Comparison of ENCODE assay signal across 8 cellular contexts in genomic region chr10:89644967-89645741, GRCh38. TPM values are rescaled to one million over a fixed set of nuclear protein-coding genes. Genes with fewer than 3 reads are reported as not detected.
DNase-seq lines count a peak whose midpoint lies in the region; ATAC-seq and TF ChIP-seq lines count a peak whose summit lies in the region.

Gene PANK1 (minus strand): TSS chr10:89645242. CDS start chr10:89644891, 351 bp downstream.

- peak within 1 kb of the TSS; percentile 87 for H2AFZ ChIP-seq in PC-9

- peaks cover 25% of the 10 kb centered on the region; the same call in 1 of the 2 replicates for H3K4me1 ChIP-seq in PC-9 (replicated peaks; ENCODE audit: insufficient read depth)
- peaks cover 0 to 6% of the 10 kb centered on the region in 2 donors for H3K4me1 ChIP-seq in naive thymus-derived CD4-positive, alpha-beta T cell (ENCODE audit: control insufficient read depth in 2 of 2, insufficient read depth in 2 of 2, low read length in 2 of 2)

- no peaks in the 10 kb centered on the region for H3K9me3 Mint-ChIP-seq in activated T-helper 1 cell treated with anti-CD3 and anti-CD28 coated beads, Interleukin-12 subunit alpha, Interleukin-12 subunit beta, Interleukin-2, Interleukin-4 antibody, amounts not matched to agents 30 ng/mL and 10 ng/mL and 1 ng/mL, durations not matched to agents 14 hours and 24 hours and 36 hours
- peaks cover 0 to 4% (median 0%) of the 10 kb centered on the region in 11 donors for H3K9me3 Mint-ChIP-seq in naive thymus-derived CD4-positive, alpha-beta T cell

- peak; percentile 36 for ATAC-seq in GM21515 (IDR thresholded peaks at IDR 0.05; ENCODE audit: unreplicated experiment)
- peak; percentile 56 for ATAC-seq in naive thymus-derived CD4-positive, alpha-beta T cell

- peak within 1 kb of the TSS; percentile 82 for H3K4me3 Mint-ChIP-seq in activated T-helper 1 cell treated with anti-CD3 and anti-CD28 coated beads, Interleukin-12 subunit alpha, Interleukin-12 subunit beta, Interleukin-2, Interleukin-4 antibody, amounts not matched to agents 30 ng/mL and 10 ng/mL and 1 ng/mL, durations not matched to agents 14 hours and 24 hours and 36 hours
- H3K4me3 Mint-ChIP-seq in naive thymus-derived CD4-positive, alpha-beta T cell: peak within 1 kb of the TSS in 5 of 10 donors; percentile 89 to 96 (median 90)

- peaks cover 14% of the 10 kb centered on the region for H3K27me3 Mint-ChIP-seq in activated T-helper 1 cell treated with anti-CD3 and anti-CD28 coated beads, Interleukin-12 subunit alpha, Interleukin-12 subunit beta, Interleukin-2, Interleukin-4 antibody, amounts not matched to agents 30 ng/mL and 10 ng/mL and 1 ng/mL, durations not matched to agents 14 hours and 24 hours and 36 hours (ENCODE audit: insufficient read depth)
- H3K27me3 Mint-ChIP-seq in naive thymus-derived CD4-positive, alpha-beta T cell: peaks cover 0 to 27% (median 13%) of the 10 kb centered on the region in 5 donors

- H3K4me2 ChIP-seq in PC-9: peak within 1 kb of the TSS; percentile 92

- H3K79me2 ChIP-seq in PC-9 (ENCODE audit: low read depth): peaks cover 32% of the 10 kb centered on the region

- H3K9me3 ChIP-seq in PC-9 (ENCODE audit: insufficient read depth, low read depth): no peaks in the 10 kb centered on the region
- no peaks in the 10 kb centered on the region for H3K9me3 ChIP-seq in naive thymus-derived CD4-positive, alpha-beta T cell (ENCODE audit: control insufficient read depth in 2 of 3, low read length in 3 of 3)

- no peaks in the 10 kb centered on the region for H4K20me1 ChIP-seq in PC-9 (ENCODE audit: insufficient read depth)

- peaks cover 8% of the 10 kb centered on the region; the same call in 1 of the 2 replicates for H3F3A ChIP-seq in PC-9 (ENCODE audit: insufficient read depth, low read depth)

- BruUV-seq in PC-9 (replicated peaks; lab: Mats Ljungman, UMichigan): no TSS peak

- peak within 1 kb of the TSS; percentile 83 for H3K4me3 ChIP-seq in PC-9
- H3K4me3 ChIP-seq in naive thymus-derived CD4-positive, alpha-beta T cell (ENCODE audit: low read length): peak within 1 kb of the TSS; percentile 76

- no peaks in the 10 kb centered on the region for H3K36me3 ChIP-seq in PC-9 (ENCODE audit: low read depth)
- H3K36me3 ChIP-seq in naive thymus-derived CD4-positive, alpha-beta T cell (ENCODE audit: control insufficient read depth in 2 of 3, insufficient read depth in 3 of 3, low read length in 3 of 3): no peaks in the 10 kb centered on the region

- no peaks in the 10 kb centered on the region for H3K36me3 Mint-ChIP-seq in activated T-helper 1 cell treated with anti-CD3 and anti-CD28 coated beads, Interleukin-12 subunit alpha, Interleukin-12 subunit beta, Interleukin-2, Interleukin-4 antibody, amounts not matched to agents 30 ng/mL and 10 ng/mL and 1 ng/mL, durations not matched to agents 14 hours and 24 hours and 36 hours (ENCODE audit: low read depth)
- peaks cover 0 to 4% (median 0%) of the 10 kb centered on the region in 5 donors for H3K36me3 Mint-ChIP-seq in naive thymus-derived CD4-positive, alpha-beta T cell

- H3K27ac Mint-ChIP-seq in activated T-helper 1 cell treated with anti-CD3 and anti-CD28 coated beads, Interleukin-12 subunit alpha, Interleukin-12 subunit beta, Interleukin-2, Interleukin-4 antibody, amounts not matched to agents 30 ng/mL and 10 ng/mL and 1 ng/mL, durations not matched to agents 14 hours and 24 hours and 36 hours: peak within 1 kb of the TSS; percentile 72
- peak within 1 kb of the TSS in 8 of 9 donors; percentile 2 to 75 (median 36) for H3K27ac Mint-ChIP-seq in naive thymus-derived CD4-positive, alpha-beta T cell

- intact Hi-C loops in PC-9 (cut with micrococcal nuclease; ENCODE audit: unreplicated experiment): loop anchor here (1.0 kb wide), 1 partner anchor 56 kb away; the partner anchor contains the start of gene KIF20B
- intact Hi-C loops in activated T-helper 1 cell treated with anti-CD3 and anti-CD28 coated beads, Interleukin-12 subunit alpha, Interleukin-12 subunit beta, Interleukin-2, Interleukin-4 antibody, amounts not matched to agents 30 ng/mL and 10 ng/mL and 1 ng/mL, durations not matched to agents 14 hours and 24 hours and 36 hours (cut with micrococcal nuclease): loop anchor here (1.0 to 10.0 kb wide), 6 partner anchors 56 to 1230 kb away; partner anchors contain the start of genes IFIT5, KIF20B, LIPA and RPP30
- intact Hi-C loops in naive thymus-derived CD4-positive, alpha-beta T cell (cut with micrococcal nuclease): loop anchor here (1.0 to 10.0 kb wide), 8 partner anchors 56 to 1828 kb away; partner anchors contain the start of genes IFIT5 (in 2 of the 2), KIF20B (in 2 of the 2), LIPA (in 2 of the 2) and ATAD1 (in 1 of the 2)

- DNase-seq in DMS53 (lab: John Stamatoyannopoulos, UW) (peak; percentile 90), HuH-7 (ENCODE audit: low spot score) (peak; percentile 60), PC-9 (peak; percentile 61 to 72), fibroblast of gingiva (ENCODE audit: low read depth) (peak; percentile 81)
- peak; percentile 70 for DNase-seq in activated T-helper 1 cell treated with anti-CD3 and anti-CD28 coated beads, Interleukin-12 subunit alpha, Interleukin-12 subunit beta, Interleukin-2, Interleukin-4 antibody, amounts not matched to agents 30 ng/mL and 10 ng/mL and 1 ng/mL, durations not matched to agents 14 hours and 24 hours and 36 hours (ENCODE audit: low spot score)
- DNase-seq in naive thymus-derived CD4-positive, alpha-beta T cell: peak; percentile 47 to 82 (median 61)
- DNase-seq in stimulated activated naive CD4-positive, alpha-beta T cell treated with Interleukin-2 at 50 U/mL for 16 hours (lab: John Stamatoyannopoulos, UW): peak; percentile 75

- H3K27ac ChIP-seq in PC-9: peak within 1 kb of the TSS; percentile 48; the same call in 1 of the 2 replicates
- H3K27ac ChIP-seq in naive thymus-derived CD4-positive, alpha-beta T cell (ENCODE audit: low read depth, low read length): peak within 1 kb of the TSS; percentile 55

- no peak for TF ChIP-seq CTCF in PC-9 (conservative IDR thresholded peaks at IDR 0.05)

- H3K9me2 ChIP-seq in PC-9 (ENCODE audit: insufficient read depth): no peaks in the 10 kb centered on the region

- peaks cover 7% of the 10 kb centered on the region for H3K4me1 Mint-ChIP-seq in activated T-helper 1 cell treated with anti-CD3 and anti-CD28 coated beads, Interleukin-12 subunit alpha, Interleukin-12 subunit beta, Interleukin-2, Interleukin-4 antibody, amounts not matched to agents 30 ng/mL and 10 ng/mL and 1 ng/mL, durations not matched to agents 14 hours and 24 hours and 36 hours (ENCODE audit: low read depth)
- peaks cover 6 to 13% (median 8%) of the 10 kb centered on the region in 7 donors for H3K4me1 Mint-ChIP-seq in naive thymus-derived CD4-positive, alpha-beta T cell

- CTCF ChIA-PET in PC-9 (lab: Charles Lee): no interaction called here
- CTCF ChIA-PET in naive thymus-derived CD4-positive, alpha-beta T cell (lab: Charles Lee): no interaction called here

- no peaks in the 10 kb centered on the region for H3K27me3 ChIP-seq in PC-9 (ENCODE audit: insufficient read depth, low read depth)
- H3K27me3 ChIP-seq in naive thymus-derived CD4-positive, alpha-beta T cell (ENCODE audit: control insufficient read depth in 2 of 2, insufficient read depth in 2 of 2, low read length in 2 of 2): no peaks in the 10 kb centered on the region

- POLR2A ChIA-PET in PC-9 (lab: Charles Lee; ENCODE audit: unreplicated experiment): no interaction called here
- POLR2A ChIA-PET in naive thymus-derived CD4-positive, alpha-beta T cell (lab: Charles Lee): no interaction called here

RNA-seq across cellular contexts. Expression of gene PANK1, which starts in this region (rescaled TPM):
- 5.7 and 8.1 TPM in 2 replicates for total RNA-seq in PC-9 (2021)
- total RNA-seq in activated T-helper 1 cell treated with anti-CD3 and anti-CD28 coated beads, Interleukin-12 subunit alpha, Interleukin-12 subunit beta, Interleukin-2, Interleukin-4 antibody, amounts not matched to agents 30 ng/mL and 10 ng/mL and 1 ng/mL, durations not matched to agents 14 hours and 24 hours and 36 hours: 3.2 and 4.8 TPM in 2 replicates
- 1 to 10 TPM in 2 of 5 experiments, under 1 TPM in 3; 0.49 to 5.9 (median 0.98) TPM for total RNA-seq in naive thymus-derived CD4-positive, alpha-beta T cell
- polyA plus RNA-seq in naive thymus-derived CD4-positive, alpha-beta T cell: under 1 TPM; 0.24 to 0.95 TPM

Comparison
In these comparisons a context has a peak if more than half of its experiments do, and no peak if none do; other contexts are left out.
1. Peak in every context shown above with its lines: DNase-seq, ATAC-seq, H3K4me3 ChIP-seq and H3K27ac ChIP-seq.